Comparison of ENCODE assay signal across 8 cellular contexts in genomic region chr4:86934772-86935498, GRCh38. TPM values are rescaled to one million over a fixed set of nuclear protein-coding genes. Genes with fewer than 3 reads are reported as not detected.
DNase-seq lines count a peak whose midpoint lies in the region; TF ChIP-seq lines count a peak whose summit lies in the region.

Gene AFF1, plus strand, starts transcription at chr4:86935011. Its CDS starts 13,523 bp downstream, at chr4:86948534.

- H3K4me1 Mint-ChIP-seq in neural crest cell, result peaks cover 37% of the 10 kb centered on the region

- peak within 1 kb of the TSS; percentile 81 for H3K9ac ChIP-seq in Loucy (ENCODE audit: low read depth, low read length, poor library complexity, severe bottlenecking)

- peak within 1 kb of the TSS; percentile 77 for H3K4me3 ChIP-seq in H7 (ENCODE audit: insufficient read depth, low read depth, low read length)
- peak within 1 kb of the TSS; percentile 78 for H3K4me3 ChIP-seq in Loucy (ENCODE audit: low read length, poor library complexity, severe bottlenecking)

- no peaks in the 10 kb centered on the region for H3K9me3 Mint-ChIP-seq in neural crest cell

- H3K27me3 Mint-ChIP-seq in neural crest cell (ENCODE audit: low read depth), result peaks cover 41% of the 10 kb centered on the region

- peak within 1 kb of the TSS; percentile 91 for H2AFZ ChIP-seq in Loucy (ENCODE audit: low read length)

- H3K9me3 ChIP-seq in Loucy (ENCODE audit: insufficient read depth, low read depth, low read length), result no peaks in the 10 kb centered on the region

- no peaks in the 10 kb centered on the region for H3F3A ChIP-seq in Loucy (ENCODE audit: low read depth)

- DNase-seq in ELR (ENCODE audit: low read depth) (peak; percentile 90), H7 (peak; percentile 98), SHP77 (lab: John Stamatoyannopoulos, UW) (peak; percentile 95), fibroblast of the conjunctiva (ENCODE audit: low read depth) (peak; percentile 86), neural crest cell (ENCODE audit: low read depth, low spot score) (peak; percentile 80), stromal cell of bone marrow (ENCODE audit: low read depth) (peak; percentile 70)
- DNase-seq in activated effector memory CD4-positive, alpha-beta T cell treated with Interleukin-2 at 50 U/mL for 16 hours, result peak; percentile 85

- H3K79me2 ChIP-seq in Loucy (ENCODE audit: insufficient read depth, low read length), result peaks cover 51% of the 10 kb centered on the region

- H3K4me1 ChIP-seq in Loucy (ENCODE audit: insufficient read depth, low read length, poor library complexity, severe bottlenecking), result peaks cover 36% of the 10 kb centered on the region

- H3K36me3 Mint-ChIP-seq in neural crest cell (ENCODE audit: low read depth), result no peaks in the 10 kb centered on the region

- H3K27ac Mint-ChIP-seq in neural crest cell (ENCODE audit: unreplicated experiment), result peak within 1 kb of the TSS; percentile 46

- H4K20me1 ChIP-seq in Loucy (ENCODE audit: insufficient read depth, low read length, poor library complexity, severe bottlenecking), result peaks cover 9% of the 10 kb centered on the region

- no peaks in the 10 kb centered on the region for H3K9me2 ChIP-seq in Loucy (replicated peaks; ENCODE audit: low read depth, low read length)

- no peaks in the 10 kb centered on the region; the same call in 1 of the 2 replicates for H3K36me3 ChIP-seq in H7 (replicated peaks; ENCODE audit: control insufficient read depth, insufficient read depth, low read length)
- no peaks in the 10 kb centered on the region for H3K36me3 ChIP-seq in Loucy (ENCODE audit: insufficient read depth, low read length)

- no peaks in the 10 kb centered on the region for H3K27me3 ChIP-seq in H7 (ENCODE audit: control insufficient read depth, insufficient read depth, low read length)
- H3K27me3 ChIP-seq in Loucy (ENCODE audit: insufficient read depth, low read length, poor library complexity, severe bottlenecking), result no peaks in the 10 kb centered on the region

- peak within 1 kb of the TSS; percentile 88 for H3K4me3 Mint-ChIP-seq in neural crest cell

- peak; percentile 28 for TF ChIP-seq CTCF in Loucy (conservative IDR thresholded peaks at IDR 0.05; ENCODE audit: low read length)
- TF ChIP-seq CTCF in neural crest cell (conservative IDR thresholded peaks at IDR 0.05), result peak; percentile 39

- H3K4me2 ChIP-seq in Loucy (ENCODE audit: low read depth, low read length, poor library complexity, severe bottlenecking), result peak within 1 kb of the TSS; percentile 93

RNA-seq across cellular contexts. Expression of gene AFF1, which starts in this region (rescaled TPM):
- 27.6 and 42.4 TPM in 2 replicates for total RNA-seq in H7 (2014; rRNA removed; shearing (Covaris generic))
- total RNA-seq in neural crest cell, result 34.1 and 37.8 TPM in 2 replicates

Comparison
In these comparisons a context has a peak if more than half of its experiments do, and no peak if none do; other contexts are left out.
1. Peak in every context shown above with its lines: DNase-seq and H3K4me3 ChIP-seq.